In genomic region chr14:61379639-61380184, GRCh38 we compare ENCODE assay signal across 13 cellular contexts. TPM values are rescaled to one million over a fixed set of nuclear protein-coding genes. Genes with fewer than 3 reads are reported as not detected.
DNase-seq lines count a peak whose midpoint lies in the region; ATAC-seq and FAIRE-seq lines count a peak whose summit lies in the region.
"Had no signal": no experiment of that assay in that cellular context is flagged by ENCODE, and none has a peak within 500 bp of the region (broad histone marks: within the 10 kb centered on the region; RNA-seq: fewer than 3 reads in every experiment).

No MANE protein-coding gene starts in this region.

- H3K27ac Mint-ChIP-seq in activated naive CD4-positive, alpha-beta T cell treated with anti-CD3 and anti-CD28 coated beads, Interleukin-2, amount 50 U/mL, for 24 hours: peak overlapping the region; percentile 93
- H3K27ac Mint-ChIP-seq in activated naive CD4-positive, alpha-beta T cell treated with anti-CD3 and anti-CD28 coated beads, Interleukin-2, amount 10 ng/mL, durations not matched to agents 7 days and 5 days: no peak overlapping the region
- peak overlapping the region; percentile 72 for H3K27ac Mint-ChIP-seq in activated naive CD8-positive, alpha-beta T cell treated with anti-CD3 and anti-CD28 coated beads, Interleukin-2, amount 10 ng/mL, durations not matched to agents 7 days and 5 days

- peak; percentile 9 for FAIRE-seq in urothelium cell line (lab: Jason Lieb, UNC)
- FAIRE-seq: kidney had no signal

- peak overlapping the region; percentile 47 for H3K4me3 Mint-ChIP-seq in activated naive CD4-positive, alpha-beta T cell treated with anti-CD3 and anti-CD28 coated beads, Interleukin-2, amount 50 U/mL, for 24 hours
- H3K4me3 Mint-ChIP-seq in activated naive CD4-positive, alpha-beta T cell treated with anti-CD3 and anti-CD28 coated beads, Interleukin-2, amount 10 ng/mL, durations not matched to agents 7 days and 5 days: no peak overlapping the region
- peak overlapping the region; percentile 73 for H3K4me3 Mint-ChIP-seq in activated naive CD8-positive, alpha-beta T cell treated with anti-CD3 and anti-CD28 coated beads, Interleukin-2, amount 10 ng/mL, durations not matched to agents 7 days and 5 days

- peaks cover 44% of the 10 kb centered on the region for H3K36me3 Mint-ChIP-seq in activated naive CD4-positive, alpha-beta T cell treated with anti-CD3 and anti-CD28 coated beads, Interleukin-2, amount 50 U/mL, for 24 hours
- H3K36me3 Mint-ChIP-seq in activated naive CD4-positive, alpha-beta T cell treated with anti-CD3 and anti-CD28 coated beads, Interleukin-2, amount 10 ng/mL, durations not matched to agents 7 days and 5 days: peaks cover 74% of the 10 kb centered on the region
- peaks cover 48% of the 10 kb centered on the region for H3K36me3 Mint-ChIP-seq in activated naive CD8-positive, alpha-beta T cell treated with anti-CD3 and anti-CD28 coated beads, Interleukin-2, amount 10 ng/mL, durations not matched to agents 7 days and 5 days

- CTCF ChIA-PET in activated naive CD4-positive, alpha-beta T cell treated with anti-CD3 and anti-CD28 coated beads, Interleukin-2, amount 10 ng/mL, durations not matched to agents 7 days and 5 days (lab: Charles Lee): no interaction called here

- H3K27me3 Mint-ChIP-seq in activated naive CD4-positive, alpha-beta T cell treated with anti-CD3 and anti-CD28 coated beads, Interleukin-2, amount 50 U/mL, for 24 hours: no peaks in the 10 kb centered on the region
- H3K27me3 Mint-ChIP-seq in activated naive CD4-positive, alpha-beta T cell treated with anti-CD3 and anti-CD28 coated beads, Interleukin-2, amount 10 ng/mL, durations not matched to agents 7 days and 5 days: no peaks in the 10 kb centered on the region
- H3K27me3 Mint-ChIP-seq in activated naive CD8-positive, alpha-beta T cell treated with anti-CD3 and anti-CD28 coated beads, Interleukin-2, amount 10 ng/mL, durations not matched to agents 7 days and 5 days: no peaks in the 10 kb centered on the region

- peak; percentile 69 for ATAC-seq in HG02610 (IDR thresholded peaks at IDR 0.05; ENCODE audit: unreplicated experiment)
- ATAC-seq in activated naive CD8-positive, alpha-beta T cell treated with anti-CD3 and anti-CD28 coated beads, Interleukin-2, amount 10 ng/mL, durations not matched to agents 7 days and 5 days (ENCODE audit: low read depth): peak; percentile 38

- H3K9me3 Mint-ChIP-seq in activated naive CD4-positive, alpha-beta T cell treated with anti-CD3 and anti-CD28 coated beads, Interleukin-2, amount 50 U/mL, for 24 hours: peaks cover 5% of the 10 kb centered on the region
- H3K9me3 Mint-ChIP-seq in activated naive CD4-positive, alpha-beta T cell treated with anti-CD3 and anti-CD28 coated beads, Interleukin-2, amount 10 ng/mL, durations not matched to agents 7 days and 5 days: peaks cover 29% of the 10 kb centered on the region
- H3K9me3 Mint-ChIP-seq in activated naive CD8-positive, alpha-beta T cell treated with anti-CD3 and anti-CD28 coated beads, Interleukin-2, amount 10 ng/mL, durations not matched to agents 7 days and 5 days: peaks cover 13% of the 10 kb centered on the region

- no peak for DNase-seq in activated naive CD4-positive, alpha-beta T cell treated with anti-CD3 and anti-CD28 coated beads, Interleukin-2, amount 10 ng/mL, durations not matched to agents 7 days and 5 days
- DNase-seq in activated naive CD8-positive, alpha-beta T cell treated with anti-CD3 and anti-CD28 coated beads, Interleukin-2, amount 10 ng/mL, durations not matched to agents 7 days and 5 days: no peak
- DNase-seq in urothelium cell line (ENCODE audit: low spot score) (no peak), NCI-H2107 (lab: John Stamatoyannopoulos, UW) (no peak), amniotic stem cell (lab: John Stamatoyannopoulos, UW) (no peak), occipital lobe (lab: John Stamatoyannopoulos, UW) (no peak)
- DNase-seq: erythroblast, kidney, mesendoderm, NCI-H446, OCI-M1 had no signal

- POLR2A ChIA-PET in activated naive CD8-positive, alpha-beta T cell treated with anti-CD3 and anti-CD28 coated beads, Interleukin-2, amount 10 ng/mL, durations not matched to agents 7 days and 5 days (lab: Charles Lee): interaction anchor here (0.6 to 1.0 kb wide), 3 partner anchors 21 to 48 kb away, joined by 3 to 4 read pairs (median 4); no protein-coding TSS in a partner anchor

- H3K4me1 Mint-ChIP-seq in activated naive CD4-positive, alpha-beta T cell treated with anti-CD3 and anti-CD28 coated beads, Interleukin-2, amount 50 U/mL, for 24 hours: peaks cover 80% of the 10 kb centered on the region
- H3K4me1 Mint-ChIP-seq in activated naive CD4-positive, alpha-beta T cell treated with anti-CD3 and anti-CD28 coated beads, Interleukin-2, amount 10 ng/mL, durations not matched to agents 7 days and 5 days: peaks cover 26% of the 10 kb centered on the region
- H3K4me1 Mint-ChIP-seq in activated naive CD8-positive, alpha-beta T cell treated with anti-CD3 and anti-CD28 coated beads, Interleukin-2, amount 10 ng/mL, durations not matched to agents 7 days and 5 days: peaks cover 77% of the 10 kb centered on the region

RNA-seq across cellular contexts. Expression of gene PRKCH, which starts 58.3 kb away (rescaled TPM):
- total RNA-seq in activated naive CD8-positive, alpha-beta T cell treated with anti-CD3 and anti-CD28 coated beads, Interleukin-2, amount 10 ng/mL, durations not matched to agents 7 days and 5 days: 100 to 1,000 TPM; 318 TPM
- 21.2 TPM for total RNA-seq in occipital lobe

Comparison
In these comparisons a context has a peak if more than half of its experiments do, and no peak if none do; other contexts are left out.
1. RNA of gene PRKCH, which starts 58.3 kb away (total RNA-seq): 318 TPM in activated naive CD8-positive, alpha-beta T cell treated with anti-CD3 and anti-CD28 coated beads, Interleukin-2, amount 10 ng/mL, durations not matched to agents 7 days and 5 days; 21.2 TPM in occipital lobe (single experiment); every median in the first group is over 10 times any median in the second.